In genomic region chr7:55570939-55571338, GRCh38 we compare ENCODE assay signal across 8 cellular contexts. TPM values are rescaled to one million over a fixed set of nuclear protein-coding genes. Genes with fewer than 3 reads are reported as not detected.
DNase-seq lines count a peak whose midpoint lies in the region; ATAC-seq and TF ChIP-seq lines count a peak whose summit lies in the region.

No MANE protein-coding gene starts in this region.

- CTCF ChIA-PET in activated B cell treated with CpG ODN at 0.5 μM for 24 hours (lab: Charles Lee) = no interaction called here

- H3K27me3 Mint-ChIP-seq in activated T-cell treated with anti-CD3 and anti-CD28 coated beads, Interleukin-2, amount 50 U/mL, for 4 hours (ENCODE audit: low read depth) = no peaks in the 10 kb centered on the region
- no peaks in the 10 kb centered on the region for H3K27me3 Mint-ChIP-seq in activated B cell treated with CpG ODN at 0.5 μM for 24 hours

- no peaks in the 10 kb centered on the region for H3K9me3 Mint-ChIP-seq in activated T-cell treated with anti-CD3 and anti-CD28 coated beads, Interleukin-2, amount 50 U/mL, for 4 hours
- no peaks in the 10 kb centered on the region for H3K9me3 Mint-ChIP-seq in activated B cell treated with CpG ODN at 0.5 μM for 24 hours

- H3K27ac ChIP-seq in skin epidermis = peak overlapping the region in 20 of 21 experiments; percentile 74 to 98 (median 88)

- no peak for DNase-seq in activated T-cell treated with anti-CD3 and anti-CD28 coated beads, Interleukin-2, amount 50 U/mL, for 4 hours
- no peak for DNase-seq in activated T-cell treated with anti-CD3 and anti-CD28 coated beads, Interleukin-2, amount 50 U/mL, for 1 hour
- DNase-seq in activated B cell treated with CpG ODN at 0.5 μM for 24 hours = no peak
- peak; percentile 52 for DNase-seq in glomerular visceral epithelial cell (ENCODE audit: extremely low spot score)
- no peak for DNase-seq in NCI-H1105 (lab: John Stamatoyannopoulos, UW)
- DNase-seq in NCI-H2171 (lab: John Stamatoyannopoulos, UW) = no peak
- DNase-seq in NCI-H1417 treated with DMSO at 0.1 percent for 48 hours (lab: John Stamatoyannopoulos, UW) = no peak

- no peak for ATAC-seq in activated T-cell treated with anti-CD3 and anti-CD28 coated beads, Interleukin-2, amount 50 U/mL, for 4 hours
- no peak for ATAC-seq in activated B cell treated with CpG ODN at 0.5 μM for 24 hours (ENCODE audit: low read depth)

- intact Hi-C loops in activated B cell treated with CpG ODN at 0.5 μM for 24 hours (cut with micrococcal nuclease) = loop anchor here (1.0 to 2.0 kb wide), 2 partner anchors 37 to 62 kb away; no protein-coding TSS in a partner anchor

- TF ChIP-seq CTCF in activated B cell treated with CpG ODN at 0.5 μM for 24 hours (IDR thresholded peaks at IDR 0.05) = no peak

- peak overlapping the region; percentile 93 for H3K27ac Mint-ChIP-seq in activated B cell treated with CpG ODN at 0.5 μM for 24 hours

- POLR2A ChIA-PET in activated B cell treated with CpG ODN at 0.5 μM for 24 hours (lab: Charles Lee) = interaction anchor here (0.9 to 13.2 kb wide), 7 partner anchors 10 to 71 kb away, joined by 3 to 651 read pairs (median 20); no protein-coding TSS in a partner anchor

- peaks cover 6% of the 10 kb centered on the region for H3K36me3 Mint-ChIP-seq in activated T-cell treated with anti-CD3 and anti-CD28 coated beads, Interleukin-2, amount 50 U/mL, for 4 hours (ENCODE audit: insufficient read depth)
- peaks cover 50% of the 10 kb centered on the region for H3K36me3 Mint-ChIP-seq in activated B cell treated with CpG ODN at 0.5 μM for 24 hours (ENCODE audit: low read depth)

- peak overlapping the region; percentile 94 for H3K4me3 Mint-ChIP-seq in activated T-cell treated with anti-CD3 and anti-CD28 coated beads, Interleukin-2, amount 50 U/mL, for 4 hours
- peak overlapping the region; percentile 97 for H3K4me3 Mint-ChIP-seq in activated B cell treated with CpG ODN at 0.5 μM for 24 hours

- peak overlapping the region; percentile 56 to 95 (median 81) for H3K4me3 ChIP-seq in skin epidermis

- H3K4me1 Mint-ChIP-seq in activated T-cell treated with anti-CD3 and anti-CD28 coated beads, Interleukin-2, amount 50 U/mL, for 4 hours (ENCODE audit: low read depth) = peaks cover 81% of the 10 kb centered on the region
- H3K4me1 Mint-ChIP-seq in activated B cell treated with CpG ODN at 0.5 μM for 24 hours = peaks cover 64% of the 10 kb centered on the region

RNA-seq across cellular contexts. Expression of gene VOPP1, which starts 1.4 kb away (rescaled TPM):
- total RNA-seq in activated T-cell treated with anti-CD3 and anti-CD28 coated beads, Interleukin-2, amount 50 U/mL, for 4 hours = 100 to 1,000 TPM in 1 of 3 donors, 10 to 100 TPM in 2; 63.6 to 103 (median 99.2) TPM
- 403 and 438 TPM in 2 replicates for total RNA-seq in activated B cell treated with CpG ODN at 0.5 μM for 24 hours
